Comparison of ENCODE assay signal across 13 cellular contexts in the genomic region with DNA sequence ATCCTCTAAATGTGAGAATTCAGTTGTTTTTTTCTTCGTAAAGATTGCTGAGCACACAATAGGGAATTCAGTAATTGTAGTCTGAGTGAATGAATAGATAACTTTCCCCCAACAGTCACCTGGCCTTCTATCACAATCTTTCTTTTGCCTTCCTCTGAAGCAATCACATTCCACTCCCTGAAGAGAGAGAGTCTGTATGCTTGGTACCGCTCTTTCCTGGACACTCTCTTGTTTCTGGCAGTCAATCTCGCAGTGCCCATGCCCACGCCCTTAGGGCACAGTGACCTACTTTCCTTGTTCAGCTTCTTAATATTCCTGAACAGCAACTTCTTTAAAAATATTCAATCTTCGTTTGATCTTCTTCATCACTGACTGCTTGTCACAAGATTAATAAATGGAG.
A peak's percentile ranks its signal among the peaks of the same experiment; 100 is the strongest.
DNase-seq lines count a peak whose midpoint lies in the region; ATAC-seq, FAIRE-seq and TF ChIP-seq lines count a peak whose summit lies in the region.
"Had no signal": no experiment of that assay in that cellular context is flagged by ENCODE, and none has a peak within 500 bp of the region (broad histone marks: within the 10 kb centered on the region; RNA-seq: fewer than 3 reads in every experiment).

No MANE protein-coding gene starts in this region.

- H3K9ac ChIP-seq in HUES64 (ENCODE audit: low read depth, low read length) (no peak overlapping the region), rectal smooth muscle tissue (ENCODE audit: low read length) (no peak overlapping the region)

- DNase-seq in bronchial epithelial cell (ENCODE audit: low read depth) (peak; percentile 23), left cardiac atrium (no peak), NCI-H510A treated with DMSO at 0.1 percent for 48 hours (lab: John Stamatoyannopoulos, UW) (no peak)
- no peak for DNase-seq in activated CD8-positive, alpha-beta memory T cell treated with anti-CD3 and anti-CD28 coated beads for 24 hours
- DNase-seq in effector memory CD8-positive, alpha-beta T cell = no peak
- no peak for DNase-seq in NK-92 treated with Interleukin-12 subunit alpha and Interleukin-12 subunit beta, amount 100 ng/mL, for 24 hours (lab: John Stamatoyannopoulos, UW)
- DNase-seq: MM.1S, NCI-H187, OCI-M1 had no signal

- H3K4me1 ChIP-seq in HUES64 (ENCODE audit: insufficient read depth, low read length) = peaks cover 14% of the 10 kb centered on the region; the same call in 1 of the 2 replicates
- H3K4me1 ChIP-seq in rectal smooth muscle tissue (ENCODE audit: control insufficient read depth, insufficient read depth, low read length) = peaks cover 17% of the 10 kb centered on the region

- WGBS in HUES64 = 93% methylated on average over 4 of the region's 5 CpGs

- no peak overlapping the region for H3K4me3 Mint-ChIP-seq in effector memory CD8-positive, alpha-beta T cell
- H3K4me3 Mint-ChIP-seq: activated T-helper 17 cell treated with anti-CD3 and anti-CD28 coated beads, Interleukin-2, amount 50 U/mL, for 72 hours had no signal

- no peak for TF ChIP-seq CTCF in bronchial epithelial cell (IDR thresholded peaks at IDR 0.05; ENCODE audit: insufficient read depth, low read length, severe bottlenecking)

- H3K9me3 Mint-ChIP-seq in effector memory CD8-positive, alpha-beta T cell = no peaks in the 10 kb centered on the region
- H3K9me3 Mint-ChIP-seq: activated T-helper 17 cell treated with anti-CD3 and anti-CD28 coated beads, Interleukin-2, amount 50 U/mL, for 72 hours had no signal

- H3K4me3 ChIP-seq in HUES64 (ENCODE audit: low read length) = no peak overlapping the region
- H3K4me3 ChIP-seq in bronchial epithelial cell (ENCODE audit: low read depth, low read length) = no peak overlapping the region
- H3K4me3 ChIP-seq in rectal smooth muscle tissue (ENCODE audit: low read length) = no peak overlapping the region

- no peaks in the 10 kb centered on the region for H3K27me3 Mint-ChIP-seq in effector memory CD8-positive, alpha-beta T cell
- H3K27me3 Mint-ChIP-seq: activated T-helper 17 cell treated with anti-CD3 and anti-CD28 coated beads, Interleukin-2, amount 50 U/mL, for 72 hours had no signal

- no peaks in the 10 kb centered on the region for H3K9me3 ChIP-seq in HUES64 (ENCODE audit: insufficient read depth, low read depth, low read length)

- intact Hi-C loops in left cardiac atrium (cut with DNase I) = no loop called here

- H3K27ac ChIP-seq in HUES64 (ENCODE audit: low read depth, low read length) = peak overlapping the region; percentile 39; the same call in 1 of the 2 replicates
- peak overlapping the region; percentile 70 for H3K27ac ChIP-seq in rectal smooth muscle tissue (ENCODE audit: low read depth, low read length)

- ATAC-seq in left cardiac atrium = peak; percentile 67 to 70
- no peak for ATAC-seq in effector memory CD8-positive, alpha-beta T cell (replicated peaks)
- ATAC-seq: activated T-helper 17 cell treated with anti-CD3 and anti-CD28 coated beads, Interleukin-2, amount 50 U/mL, for 72 hours had no signal

- H3K27me3 ChIP-seq in HUES64 (ENCODE audit: insufficient read depth, low read length) (no peaks in the 10 kb centered on the region), bronchial epithelial cell (ENCODE audit: control insufficient read depth, insufficient read depth, low read length) (no peaks in the 10 kb centered on the region), rectal smooth muscle tissue (ENCODE audit: control insufficient read depth, insufficient read depth, low read length) (no peaks in the 10 kb centered on the region)
- H3K27me3 ChIP-seq: foreskin keratinocyte had no signal

- no peaks in the 10 kb centered on the region for H3K4me1 Mint-ChIP-seq in effector memory CD8-positive, alpha-beta T cell (ENCODE audit: low read depth in 2 of 2)
- H3K4me1 Mint-ChIP-seq: activated T-helper 17 cell treated with anti-CD3 and anti-CD28 coated beads, Interleukin-2, amount 50 U/mL, for 72 hours had no signal

- no peak overlapping the region for H3K27ac Mint-ChIP-seq in effector memory CD8-positive, alpha-beta T cell
- H3K27ac Mint-ChIP-seq: activated T-helper 17 cell treated with anti-CD3 and anti-CD28 coated beads, Interleukin-2, amount 50 U/mL, for 72 hours had no signal

- H3K36me3 Mint-ChIP-seq in effector memory CD8-positive, alpha-beta T cell (ENCODE audit: insufficient read depth) = no peaks in the 10 kb centered on the region

- H3K36me3 ChIP-seq in HUES64 (ENCODE audit: insufficient read depth, low read length) (no peaks in the 10 kb centered on the region), bronchial epithelial cell (ENCODE audit: control insufficient read depth, insufficient read depth, low read length) (no peaks in the 10 kb centered on the region), rectal smooth muscle tissue (ENCODE audit: control insufficient read depth, insufficient read depth, low read length) (no peaks in the 10 kb centered on the region)

- FAIRE-seq in bronchial epithelial cell (lab: Jason Lieb, UNC) = no peak
